Comparison of ENCODE assay signal across 20 cellular contexts in the genomic region with DNA sequence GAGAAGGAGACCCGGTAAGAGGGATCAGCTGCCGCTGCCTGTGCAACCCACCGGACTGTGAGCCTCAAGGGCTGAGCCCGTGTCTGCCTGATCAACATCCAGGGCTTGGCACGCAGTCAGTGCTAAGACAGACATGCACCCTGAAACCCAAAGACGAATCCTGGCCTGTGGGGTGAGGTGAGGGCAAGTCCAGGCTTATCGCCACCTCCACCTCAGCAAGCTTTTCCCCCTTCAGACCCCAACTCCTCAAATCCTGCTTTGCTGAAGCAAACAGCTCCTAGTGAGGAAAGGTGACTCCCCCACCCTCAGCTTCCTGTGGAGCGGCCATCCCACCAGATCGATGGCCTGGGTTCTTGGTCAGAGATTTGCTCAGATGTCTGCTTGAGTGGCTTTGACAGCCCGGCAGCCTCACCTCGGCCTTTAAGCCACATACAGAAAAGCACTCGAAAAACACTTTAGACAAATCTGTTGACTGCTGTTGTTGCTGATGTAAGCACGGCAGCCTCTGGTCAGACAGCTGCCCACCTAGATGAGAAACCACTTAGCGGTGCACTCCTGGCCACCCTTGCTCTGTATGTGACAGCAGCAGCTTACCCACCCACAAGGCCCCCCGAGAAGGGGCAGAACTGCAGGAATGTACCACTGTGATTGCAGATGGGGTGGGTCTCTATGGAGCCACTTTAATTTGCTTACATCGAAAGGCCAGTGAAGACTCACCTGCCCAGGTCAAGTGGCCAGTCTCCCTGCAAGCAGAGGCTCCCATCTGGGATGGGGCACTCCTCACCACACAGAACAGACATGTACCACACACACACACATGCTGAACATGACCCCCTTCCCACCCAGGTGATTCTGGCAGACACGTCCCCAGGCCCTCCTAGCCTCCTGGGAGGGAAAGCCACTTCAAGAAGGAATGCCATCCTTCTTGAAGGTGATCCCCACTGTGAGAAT. TPM values are rescaled to one million over a fixed set of nuclear protein-coding genes. Genes with fewer than 3 reads are reported as not detected.
DNase-seq lines count a peak whose midpoint lies in the region; ATAC-seq and TF ChIP-seq lines count a peak whose summit lies in the region.
"Had no signal": no experiment of that assay in that cellular context is flagged by ENCODE, and none has a peak within 500 bp of the region (broad histone marks: within the 10 kb centered on the region; RNA-seq: fewer than 3 reads in every experiment).

No MANE protein-coding gene starts in this region.

- H3K4me3 Mint-ChIP-seq in endodermal cell, result no peak overlapping the region
- H3K4me3 Mint-ChIP-seq: stimulated activated naive CD8-positive, alpha-beta T cell treated with anti-CD3 and anti-CD28 coated beads, Interleukin-15, Interleukin-2, amounts not matched to agents 100 ng/mL and 50 ng/mL, for 24 hours; T-helper 17 cell had no signal

- no peaks in the 10 kb centered on the region for H3K4me1 Mint-ChIP-seq in endodermal cell

- H3K9ac ChIP-seq in HUES6 (ENCODE audit: low read length) (no peak overlapping the region), endodermal cell (ENCODE audit: extremely low read depth, low read length, poor library complexity, severe bottlenecking) (no peak overlapping the region)

- H3K27ac ChIP-seq in HUES6 (ENCODE audit: low read depth, low read length) (0 out of 2 replicates have a peak overlapping the region, but pooled peaks have one; percentile 45), endodermal cell (ENCODE audit: low read depth, low read length) (peak overlapping the region; percentile 2), thyroid gland (peak overlapping the region; percentile 40 to 70 (median 67)), uterus (no peak overlapping the region)

- DNase-seq in activated naive CD4-positive, alpha-beta T cell treated with anti-CD3 and anti-CD28 coated beads, Interleukin-2, amount 50 U/mL, for 72 hours (ENCODE audit: low spot score in 2 of 2), result no peak
- DNase-seq in activated naive CD4-positive, alpha-beta T cell treated with Interleukin-2 at 50 U/mL for 16 hours, result no peak
- no peak for DNase-seq in endodermal cell
- DNase-seq in thyroid gland, result no peak
- DNase-seq in uterus, result no peak
- no peak for DNase-seq in H7
- DNase-seq in NCI-H146 (lab: John Stamatoyannopoulos, UW), result no peak
- DNase-seq: glutamatergic neuron; mesendoderm; NCI-H1436 treated with DMSO at 0.1 percent for 48 hours; NCI-H446; SHP77; stimulated activated CD4-positive, alpha-beta T cell treated with anti-CD3 and anti-CD28 coated beads, Interleukin-15, amount 100 ng/mL, for 24 hours; T-helper 17 cell had no signal

- WGBS in endodermal cell (ENCODE audit: insufficient coverage in 1 of 2, insufficient read length in 1 of 2), 2 experiments, result 85 to 91% methylated on average over 12 to 17 of the region's 17 CpGs
- 58 to 63% methylated on average over 13 to 14 of the region's 17 CpGs for WGBS in thyroid gland, 2 donors

- H3K4me1 ChIP-seq in HUES6 (ENCODE audit: control insufficient read depth, insufficient read depth, low read length) (no peaks in the 10 kb centered on the region), endodermal cell (ENCODE audit: control insufficient read depth, insufficient read depth, low read length) (no peaks in the 10 kb centered on the region), thyroid gland (peaks cover 53 to 64% of the 10 kb centered on the region in 2 donors), uterus (no peaks in the 10 kb centered on the region)
- H3K4me1 ChIP-seq: breast epithelium had no signal

- H3K36me3 ChIP-seq in HUES6 (ENCODE audit: control insufficient read depth, insufficient read depth, low read length) (peaks cover 92% of the 10 kb centered on the region), endodermal cell (ENCODE audit: control insufficient read depth, insufficient read depth, low read length) (peaks cover 97% of the 10 kb centered on the region), thyroid gland (peaks cover 73 to 88% of the 10 kb centered on the region in 2 donors), uterus (no peaks in the 10 kb centered on the region), H7 (replicated peaks; ENCODE audit: control insufficient read depth, insufficient read depth, low read length) (peaks cover 63% of the 10 kb centered on the region)
- H3K36me3 ChIP-seq: breast epithelium had no signal

- no peak for TF ChIP-seq POLR2A in thyroid gland (IDR thresholded peaks at IDR 0.05)
- no peak for TF ChIP-seq POLR2A in uterus (IDR thresholded peaks at IDR 0.05)

- no peaks in the 10 kb centered on the region for H3K27me3 Mint-ChIP-seq in endodermal cell (ENCODE audit: insufficient read depth)
- H3K27me3 Mint-ChIP-seq: stimulated activated naive CD8-positive, alpha-beta T cell treated with anti-CD3 and anti-CD28 coated beads, Interleukin-15, Interleukin-2, amounts not matched to agents 100 ng/mL and 50 ng/mL, for 24 hours; T-helper 17 cell had no signal

- H3K27ac Mint-ChIP-seq in activated naive CD4-positive, alpha-beta T cell treated with anti-CD3 and anti-CD28 coated beads, Interleukin-2, amount 50 U/mL, for 72 hours, result peak overlapping the region; percentile 82 to 85
- H3K27ac Mint-ChIP-seq in endodermal cell, result peak overlapping the region; percentile 77
- H3K27ac Mint-ChIP-seq: stimulated activated naive CD8-positive, alpha-beta T cell treated with anti-CD3 and anti-CD28 coated beads, Interleukin-15, Interleukin-2, amounts not matched to agents 100 ng/mL and 50 ng/mL, for 24 hours; T-helper 17 cell had no signal

- H3K9me3 Mint-ChIP-seq in activated naive CD4-positive, alpha-beta T cell treated with anti-CD3 and anti-CD28 coated beads, Interleukin-2, amount 50 U/mL, for 72 hours, result no peaks in the 10 kb centered on the region
- no peaks in the 10 kb centered on the region for H3K9me3 Mint-ChIP-seq in endodermal cell
- H3K9me3 Mint-ChIP-seq: stimulated activated naive CD8-positive, alpha-beta T cell treated with anti-CD3 and anti-CD28 coated beads, Interleukin-15, Interleukin-2, amounts not matched to agents 100 ng/mL and 50 ng/mL, for 24 hours had no signal

- ATAC-seq in activated naive CD4-positive, alpha-beta T cell treated with anti-CD3 and anti-CD28 coated beads, Interleukin-2, amount 50 U/mL, for 72 hours, result no peak
- ATAC-seq: activated CD4-positive, CD25-positive, alpha-beta regulatory T cell treated with anti-CD3 and anti-CD28 coated beads, Interleukin-2, amount 50 U/mL, for 24 hours; T-helper 17 cell had no signal

- H3K9me3 ChIP-seq in HUES6 (ENCODE audit: control insufficient read depth, insufficient read depth, low read depth, low read length) (no peaks in the 10 kb centered on the region), endodermal cell (ENCODE audit: control insufficient read depth, low read length) (no peaks in the 10 kb centered on the region), thyroid gland (no peaks in the 10 kb centered on the region), uterus (no peaks in the 10 kb centered on the region)
- H3K9me3 ChIP-seq: breast epithelium had no signal

- no peaks in the 10 kb centered on the region for H3K27me3 ChIP-seq in HUES6 (ENCODE audit: control insufficient read depth, insufficient read depth, low read length)
- no peaks in the 10 kb centered on the region for H3K27me3 ChIP-seq in endodermal cell (ENCODE audit: control insufficient read depth, insufficient read depth, low read length, poor library complexity, severe bottlenecking)
- no peaks in the 10 kb centered on the region for H3K27me3 ChIP-seq in thyroid gland
- no peaks in the 10 kb centered on the region for H3K27me3 ChIP-seq in uterus
- no peaks in the 10 kb centered on the region for H3K27me3 ChIP-seq in H7 (ENCODE audit: control insufficient read depth, insufficient read depth, low read length)
- H3K27me3 ChIP-seq: breast epithelium had no signal

- intact Hi-C loops in thyroid gland (cut with DNase I), result no loop called here
- intact Hi-C loops in uterus (cut with DNase I; ENCODE audit: low total_unique reads), result no loop called here

- H3K4me3 ChIP-seq in HUES6 (ENCODE audit: low read depth, low read length) (no peak overlapping the region), endodermal cell (ENCODE audit: low read length) (no peak overlapping the region), thyroid gland (replicated peaks in 1 of 3) (no peak overlapping the region), uterus (no peak overlapping the region), H7 (ENCODE audit: insufficient read depth, low read depth, low read length) (no peak overlapping the region)
- H3K4me3 ChIP-seq: breast epithelium had no signal

- TF ChIP-seq CTCF in endodermal cell (conservative IDR thresholded peaks at IDR 0.05) (no peak), thyroid gland (IDR thresholded peaks at IDR 0.05) (no peak), uterus (IDR thresholded peaks at IDR 0.05) (no peak)

- peaks cover 16 to 26% of the 10 kb centered on the region in 2 donors for H3K36me3 Mint-ChIP-seq in activated naive CD4-positive, alpha-beta T cell treated with anti-CD3 and anti-CD28 coated beads, Interleukin-2, amount 50 U/mL, for 72 hours
- peaks cover 87% of the 10 kb centered on the region for H3K36me3 Mint-ChIP-seq in endodermal cell (ENCODE audit: low read depth)

RNA-seq across cellular contexts. Expression of a gene that starts 14.8 kb away (rescaled TPM):
- 100 to 1,000 TPM; 129 to 139 TPM for total RNA-seq in activated naive CD4-positive, alpha-beta T cell treated with anti-CD3 and anti-CD28 coated beads, Interleukin-2, amount 50 U/mL, for 72 hours
- total RNA-seq in endodermal cell (100 to 1,000 TPM; 226 to 235 TPM), thyroid gland (1,000 to 10,000 TPM in 1 of 4 donors, 100 to 1,000 TPM in 3; 571 to 1,096 (median 866) TPM), uterus (100 to 1,000 TPM; 111 to 172 (median 146) TPM)
- 162 TPM for polyA plus RNA-seq in endodermal cell (2013, experiment 1 of 2)
- 156 TPM for polyA plus RNA-seq in endodermal cell (2013, experiment 2 of 2)
- 286 and 299 TPM in 2 replicates for total RNA-seq in H7 (2014; rRNA removed; shearing (Covaris generic))

RNA-seq across cellular contexts. Expression of a gene that starts 16.6 kb away (rescaled TPM):
- total RNA-seq in activated naive CD4-positive, alpha-beta T cell treated with anti-CD3 and anti-CD28 coated beads, Interleukin-2, amount 50 U/mL, for 72 hours, result 1 to 10 TPM in 1 of 2 donors, under 1 TPM in 1; 0.30 to 1.7 TPM
- total RNA-seq in endodermal cell (not detected), thyroid gland (10 to 100 TPM in 2 of 4 donors, 1 to 10 TPM in 2; 5.1 to 22.9 (median 9.1) TPM), uterus (10 to 100 TPM in 1 of 4 donors, 1 to 10 TPM in 3; 1.2 to 32.4 (median 6.7) TPM)
- not detected for polyA plus RNA-seq in endodermal cell (2013, experiment 1 of 2)
- not detected for polyA plus RNA-seq in endodermal cell (2013, experiment 2 of 2)
- not detected in 2 replicates for total RNA-seq in H7 (2014; rRNA removed; shearing (Covaris generic))
- total RNA-seq: renal cortical epithelial cell had no signal
- polyA plus RNA-seq: neural cell had no signal

RNA-seq across cellular contexts. Expression of a gene that starts 34.3 kb away (rescaled TPM):
- total RNA-seq in activated naive CD4-positive, alpha-beta T cell treated with anti-CD3 and anti-CD28 coated beads, Interleukin-2, amount 50 U/mL, for 72 hours, result 1 to 10 TPM; 1.3 to 2.4 TPM
- not detected for total RNA-seq in endodermal cell
- polyA plus RNA-seq in endodermal cell (2013, experiment 1 of 2), result not detected
- not detected for polyA plus RNA-seq in endodermal cell (2013, experiment 2 of 2)
- 10 to 100 TPM; 14.9 to 25.8 (median 23.1) TPM for total RNA-seq in thyroid gland
- total RNA-seq in uterus, result 10 to 100 TPM in 3 of 4 donors, under 1 TPM in 1; 0.51 to 27.6 (median 11.5) TPM
- 0.04 and 0.17 TPM in 2 replicates for total RNA-seq in H7 (2014; rRNA removed; shearing (Covaris generic))
- polyA plus RNA-seq: neural cell had no signal

Comparison
In these comparisons a context has a peak if more than half of its experiments do, and no peak if none do; other contexts are left out.
1. H3K27ac ChIP-seq: peak in HUES6 (single experiment), endodermal cell (single experiment) and thyroid gland (3 of 3); none in uterus (0 of 2).